Comparison of ENCODE assay signal across 10 cellular contexts in the genomic region with DNA sequence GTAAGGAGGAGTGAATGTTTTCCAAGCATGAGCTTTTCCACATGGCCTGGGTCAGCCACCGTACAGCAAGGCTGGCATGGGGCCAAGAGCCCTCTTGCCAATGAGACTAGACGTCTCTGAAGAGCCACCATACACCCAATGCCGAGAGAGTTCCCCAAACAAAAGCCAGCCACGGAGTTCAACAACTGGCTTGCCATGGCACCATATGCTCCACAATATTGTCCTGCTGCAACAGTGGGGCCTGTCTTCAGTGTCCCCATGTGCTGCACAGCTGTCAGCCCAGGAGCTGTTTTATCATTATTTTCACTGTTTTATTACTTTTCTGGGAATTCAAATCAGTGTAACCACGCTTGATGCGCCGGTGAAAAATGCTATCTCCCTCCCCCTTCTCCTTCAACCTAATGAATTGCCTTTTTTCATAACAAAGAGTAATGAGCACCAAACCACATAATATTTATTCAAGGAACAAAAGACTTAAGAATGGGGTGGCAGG. TPM values are rescaled to one million over a fixed set of nuclear protein-coding genes. Genes with fewer than 3 reads are reported as not detected.
A peak's percentile ranks its signal among the peaks of the same experiment; 100 is the strongest.
DNase-seq lines count a peak whose midpoint lies in the region; ATAC-seq, FAIRE-seq and TF ChIP-seq lines count a peak whose summit lies in the region.
"Had no signal": no experiment of that assay in that cellular context is flagged by ENCODE, and none has a peak within 500 bp of the region (broad histone marks: within the 10 kb centered on the region; RNA-seq: fewer than 3 reads in every experiment).

No MANE protein-coding gene starts in this region.

- no peaks in the 10 kb centered on the region for H3K9me3 ChIP-seq in adrenal gland (replicated peaks in 1 of 3)
- H3K9me3 ChIP-seq: stomach had no signal

- H3K27ac Mint-ChIP-seq in natural killer cell treated with Interleukin-12 subunit alpha and Interleukin-12 subunit beta and Interleukin-15 and Interleukin-18, amount 100 ng/mL, for 72 hours: no peak overlapping the region
- H3K27ac Mint-ChIP-seq: activated naive CD4-positive, alpha-beta T cell treated with anti-CD3 and anti-CD28 coated beads for 36 hours had no signal

- H3K27ac ChIP-seq in adrenal gland: no peak overlapping the region

- H3K4me3 ChIP-seq in adrenal gland: no peak overlapping the region
- H3K4me3 ChIP-seq: stomach had no signal

- H3K4me1 ChIP-seq in adrenal gland (replicated peaks in 1 of 2): peaks cover 0 to 4% of the 10 kb centered on the region in 2 donors

- H3K4me3 Mint-ChIP-seq in natural killer cell treated with Interleukin-12 subunit alpha and Interleukin-12 subunit beta and Interleukin-15 and Interleukin-18, amount 100 ng/mL, for 72 hours: no peak overlapping the region
- H3K4me3 Mint-ChIP-seq: activated naive CD4-positive, alpha-beta T cell treated with anti-CD3 and anti-CD28 coated beads for 36 hours had no signal

- H3K27me3 ChIP-seq in adrenal gland: no peaks in the 10 kb centered on the region
- H3K27me3 ChIP-seq: stomach had no signal

- peaks cover 21 to 31% of the 10 kb centered on the region in 2 donors for H3K27me3 Mint-ChIP-seq in natural killer cell treated with Interleukin-12 subunit alpha and Interleukin-12 subunit beta and Interleukin-15 and Interleukin-18, amount 100 ng/mL, for 72 hours

- TF ChIP-seq POLR2A in adrenal gland (IDR thresholded peaks at IDR 0.05) (no peak), H54 (IDR thresholded peaks at IDR 0.05; ENCODE audit: low read depth, low read length) (no peak)

- H3K9me3 Mint-ChIP-seq in natural killer cell treated with Interleukin-12 subunit alpha and Interleukin-12 subunit beta and Interleukin-15 and Interleukin-18, amount 100 ng/mL, for 72 hours: no peaks in the 10 kb centered on the region
- H3K9me3 Mint-ChIP-seq: activated naive CD4-positive, alpha-beta T cell treated with anti-CD3 and anti-CD28 coated beads for 36 hours had no signal

- DNase-seq in AG20443 (ENCODE audit: low spot score): peak; percentile 29
- peak; percentile 97 for DNase-seq in NCI-H1694 (lab: John Stamatoyannopoulos, UW)
- DNase-seq in adrenal gland: peak; percentile 20 to 90 (median 44)
- DNase-seq in left kidney (ENCODE audit: low read depth, low spot score): peak; percentile 84
- no peak for DNase-seq in H54 (ENCODE audit: insufficient read length, low spot score)
- no peak for DNase-seq in NK-92 treated with Interleukin-12 subunit alpha and Interleukin-12 subunit beta, amount 100 ng/mL, for 24 hours (lab: John Stamatoyannopoulos, UW)
- DNase-seq in natural killer cell treated with Interleukin-12 subunit alpha and Interleukin-12 subunit beta and Interleukin-15 and Interleukin-18, amount 100 ng/mL, for 72 hours (ENCODE audit: low spot score): no peak
- DNase-seq: activated naive CD4-positive, alpha-beta T cell treated with anti-CD3 and anti-CD28 coated beads for 36 hours; stomach had no signal

- no peak for ATAC-seq in HG02759 (IDR thresholded peaks at IDR 0.05; ENCODE audit: unreplicated experiment)
- no peak for ATAC-seq in natural killer cell treated with Interleukin-12 subunit alpha and Interleukin-12 subunit beta and Interleukin-15 and Interleukin-18, amount 100 ng/mL, for 72 hours

- H3K36me3 ChIP-seq in adrenal gland (replicated peaks in 1 of 2): no peaks in the 10 kb centered on the region
- H3K36me3 ChIP-seq: stomach had no signal

- WGBS in adrenal gland, 4 donors: 47 to 57% (median 52%) methylated on average over 7 of the region's 7 CpGs

- intact Hi-C loops in adrenal gland (cut with DNase I): loop anchor here in 1 of 2 donors (10.0 kb wide), 1 partner anchor 81 kb away; no protein-coding TSS in a partner anchor

- no peak for FAIRE-seq in H54 (lab: Jason Lieb, UNC)

- TF ChIP-seq CTCF in adrenal gland (IDR thresholded peaks at IDR 0.05): no peak

- H3K36me3 Mint-ChIP-seq in natural killer cell treated with Interleukin-12 subunit alpha and Interleukin-12 subunit beta and Interleukin-15 and Interleukin-18, amount 100 ng/mL, for 72 hours: no peaks in the 10 kb centered on the region

- H3K4me1 Mint-ChIP-seq in natural killer cell treated with Interleukin-12 subunit alpha and Interleukin-12 subunit beta and Interleukin-15 and Interleukin-18, amount 100 ng/mL, for 72 hours (ENCODE audit: low read depth in 2 of 2): peaks cover 3 to 6% of the 10 kb centered on the region in 2 donors

RNA-seq across cellular contexts. Expression of a gene that starts 18.4 kb away (rescaled TPM):
- 10 to 100 TPM in 3 of 8 donors, 1 to 10 TPM in 5; 3.4 to 15.9 (median 9.2) TPM for total RNA-seq in adrenal gland
- polyA plus RNA-seq in adrenal gland: 1 to 10 TPM; 2.0 to 7.3 (median 6.0) TPM
- 1 to 10 TPM in 1 of 2 donors, under 1 TPM in 1; 0.40 to 1.3 TPM for total RNA-seq in natural killer cell treated with Interleukin-12 subunit alpha and Interleukin-12 subunit beta and Interleukin-15 and Interleukin-18, amount 100 ng/mL, for 72 hours

Comparison
In these comparisons a context has a peak if more than half of its experiments do, and no peak if none do; other contexts are left out.
1. DNase-seq: peak in AG20443 (single experiment), NCI-H1694 (single experiment), adrenal gland (7 of 7) and left kidney (single experiment); none in H54 (single experiment), NK-92 treated with Interleukin-12 subunit alpha and Interleukin-12 subunit beta, amount 100 ng/mL, for 24 hours (single experiment) and natural killer cell treated with Interleukin-12 subunit alpha and Interleukin-12 subunit beta and Interleukin-15 and Interleukin-18, amount 100 ng/mL, for 72 hours (single experiment).